ENCODE assay signal across 8 cellular contexts in the genomic region with DNA sequence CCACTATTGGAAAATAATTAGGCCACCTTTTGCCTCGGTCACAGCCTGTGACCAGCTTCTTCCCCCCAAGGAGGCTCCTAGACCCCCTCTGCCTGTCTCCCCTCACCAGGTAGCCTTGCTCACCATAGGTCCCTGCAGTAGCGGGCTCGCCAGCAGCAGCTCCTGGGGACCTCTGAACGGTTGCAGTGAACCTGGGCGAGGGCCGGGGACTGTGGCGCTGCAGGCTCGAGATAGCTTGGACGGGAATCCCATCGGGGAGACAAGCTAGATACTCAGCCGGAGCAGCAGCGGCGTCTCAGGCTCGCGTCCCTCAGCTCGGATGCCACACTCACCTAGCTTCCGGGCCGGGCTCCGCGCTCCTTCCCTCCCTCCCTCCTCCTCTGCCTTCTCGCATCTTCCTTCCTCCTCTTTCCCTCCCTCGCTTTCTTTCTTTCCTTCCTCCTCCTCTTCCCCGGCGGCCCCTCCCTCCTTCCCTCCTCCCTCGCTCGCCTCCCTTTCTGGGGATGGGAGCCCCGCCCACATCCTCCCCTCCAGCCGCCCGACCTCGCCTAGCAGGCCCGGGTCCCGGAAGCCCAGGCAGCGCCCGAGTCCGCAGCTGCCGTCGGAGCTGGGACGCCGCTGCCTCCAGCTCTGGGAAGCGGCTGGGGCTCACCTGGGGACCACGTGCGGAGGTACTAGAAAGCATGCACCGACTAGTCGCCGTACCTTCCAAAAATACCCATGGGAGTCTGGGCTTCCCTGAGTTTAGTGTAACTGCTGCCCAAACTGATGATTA. TPM values are rescaled to one million over a fixed set of nuclear protein-coding genes. Genes with fewer than 3 reads are reported as not detected.
DNase-seq lines count a peak whose midpoint lies in the region; ATAC-seq, FAIRE-seq and TF ChIP-seq lines count a peak whose summit lies in the region.

A gene (minus strand): TSS at position 399 of the 775 bp plus-strand sequence. CDS start 4,603 bp downstream, outside the sequence.

- H3K27ac ChIP-seq in kidney (ENCODE audit: low read depth in 2 of 2, low read length in 2 of 2): peak within 1 kb of the TSS; percentile 36 to 80

- H3K4me3 ChIP-seq in cardiac fibroblast (replicated peaks in 1 of 2; ENCODE audit: low read depth in 2 of 2, low read length in 2 of 2) (peak within 1 kb of the TSS; percentile 60 to 65), kidney (ENCODE audit: low read length in 2 of 2) (peak within 1 kb of the TSS; percentile 67 to 76)

- H3K36me3 ChIP-seq in kidney (ENCODE audit: control insufficient read depth in 1 of 2, insufficient read depth in 2 of 2, low read length in 2 of 2): no peaks in the 10 kb centered on the region

- intact Hi-C loops in kidney (cut with DNase I): no loop called here

- H3K9me3 ChIP-seq in kidney (ENCODE audit: control insufficient read depth in 1 of 2, low read length in 2 of 2): no peaks in the 10 kb centered on the region

- FAIRE-seq in G401.6 (lab: Jason Lieb, UNC): peak; percentile 93
- FAIRE-seq in kidney (lab: Jason Lieb, UNC): no peak

- TF ChIP-seq CTCF in cardiac fibroblast (IDR thresholded peaks at IDR 0.05; ENCODE audit: low read depth, low read length) (no peak), kidney (IDR thresholded peaks at IDR 0.05; ENCODE audit: borderline replicate concordance, extremely low read depth, insufficient read depth) (no peak)

- H3K4me1 ChIP-seq in kidney (ENCODE audit: control insufficient read depth in 1 of 2, insufficient read depth in 1 of 2, low read depth in 1 of 2, low read length in 2 of 2): peaks cover 16 to 20% of the 10 kb centered on the region in 2 donors

- DNase-seq in NCI-H1105 (lab: John Stamatoyannopoulos, UW): peak; percentile 33
- peak; percentile 38 to 70 for DNase-seq in cardiac fibroblast (ENCODE audit: low read depth in 2 of 2)
- DNase-seq in kidney: peak; percentile 96
- DNase-seq in stimulated activated naive CD8-positive, alpha-beta T cell treated with anti-CD3 and anti-CD28 coated beads, Interleukin-15, Interleukin-2, amounts not matched to agents 100 U/mL and 50 U/mL, for 24 hours: peak; percentile 22
- DNase-seq in cortex of kidney (lab: John Stamatoyannopoulos, UW): no peak
- no peak for DNase-seq in NCI-H2081 (lab: John Stamatoyannopoulos, UW)

- H3K9ac ChIP-seq in kidney (ENCODE audit: low read length in 2 of 2): peak within 1 kb of the TSS; percentile 69 to 78

- no peak for ATAC-seq in stimulated activated naive CD8-positive, alpha-beta T cell treated with anti-CD3 and anti-CD28 coated beads, Interleukin-15, Interleukin-2, amounts not matched to agents 100 U/mL and 50 U/mL, for 24 hours
- ATAC-seq in HG02852 (IDR thresholded peaks at IDR 0.05; ENCODE audit: unreplicated experiment): no peak

RNA-seq across cellular contexts. Expression of the gene that starts here (rescaled TPM):
- 11.2 TPM for total RNA-seq in kidney
- 9.9 TPM for polyA plus RNA-seq in kidney (ENCODE audit: insufficient read depth, low read depth, low replicate concordance)

Comparison
In these comparisons a context has a peak if more than half of its experiments do, and no peak if none do; other contexts are left out.
1. DNase-seq: peak in NCI-H1105 (single experiment), cardiac fibroblast (2 of 2), kidney (single experiment) and stimulated activated naive CD8-positive, alpha-beta T cell treated with anti-CD3 and anti-CD28 coated beads, Interleukin-15, Interleukin-2, amounts not matched to agents 100 U/mL and 50 U/mL, for 24 hours (single experiment); none in cortex of kidney (single experiment) and NCI-H2081 (0 of 2).